In genomic region chr2:50863218-50863617, GRCh38 we compare ENCODE assay signal across 25 cellular contexts.
A peak's percentile ranks its signal among the peaks of the same experiment; 100 is the strongest.
DNase-seq lines count a peak whose midpoint lies in the region; ATAC-seq and TF ChIP-seq lines count a peak whose summit lies in the region.
"Had no signal": no experiment of that assay in that cellular context is flagged by ENCODE, and none has a peak within 500 bp of the region (broad histone marks: within the 10 kb centered on the region; RNA-seq: fewer than 3 reads in every experiment).

No MANE protein-coding gene starts in this region.

- H3K36me3 ChIP-seq in right atrium auricular region: no peaks in the 10 kb centered on the region
- H3K36me3 ChIP-seq: MG63, upper lobe of left lung had no signal

- no peak overlapping the region for H3K27ac ChIP-seq in right atrium auricular region
- H3K27ac ChIP-seq: 22Rv1, GM23248, SK-N-MC, skin epidermis, upper lobe of left lung had no signal

- H3K9me3 Mint-ChIP-seq in natural killer cell: peaks cover 3 to 12% of the 10 kb centered on the region in 2 donors

- H3K36me3 Mint-ChIP-seq in natural killer cell: no peaks in the 10 kb centered on the region
- H3K36me3 Mint-ChIP-seq: CD4-positive, CD25-positive, alpha-beta regulatory T cell had no signal

- H3K27me3 ChIP-seq in right atrium auricular region: no peaks in the 10 kb centered on the region
- H3K27me3 ChIP-seq: MG63, upper lobe of left lung had no signal

- no peaks in the 10 kb centered on the region for H3K4me1 ChIP-seq in right atrium auricular region
- H3K4me1 ChIP-seq: upper lobe of left lung had no signal

- no peak overlapping the region for H3K27ac Mint-ChIP-seq in natural killer cell
- H3K27ac Mint-ChIP-seq: activated CD4-positive, alpha-beta T cell treated with anti-CD3 and anti-CD28 coated beads for 36 hours; CD4-positive, CD25-positive, alpha-beta regulatory T cell; T-helper 17 cell had no signal

- no peak overlapping the region for H3K4me3 Mint-ChIP-seq in natural killer cell
- H3K4me3 Mint-ChIP-seq: activated CD4-positive, alpha-beta T cell treated with anti-CD3 and anti-CD28 coated beads for 36 hours; CD4-positive, CD25-positive, alpha-beta regulatory T cell; T-helper 17 cell had no signal

- intact Hi-C loops in natural killer cell (cut with micrococcal nuclease): no loop called here

- ATAC-seq in natural killer cell: no peak
- ATAC-seq: activated CD4-positive, alpha-beta T cell treated with anti-CD3 and anti-CD28 coated beads for 36 hours; left lobe of liver; T-helper 17 cell had no signal

- TF ChIP-seq CTCF in right atrium auricular region (IDR thresholded peaks at IDR 0.05) (no peak), natural killer cell (IDR thresholded peaks at IDR 0.05) (no peak)

- DNase-seq in DMS 273 (lab: John Stamatoyannopoulos, UW; ENCODE audit: unreplicated experiment): peak; percentile 35
- DNase-seq in DMS 273 treated with DMSO at 0.1 percent for 48 hours (lab: John Stamatoyannopoulos, UW): no peak
- DNase-seq in DMS53 (lab: John Stamatoyannopoulos, UW): peak; percentile 77
- DNase-seq in NCI-H146 treated with DMSO at 0.1 percent for 48 hours (lab: John Stamatoyannopoulos, UW; ENCODE audit: unreplicated experiment): peak; percentile 16
- DNase-seq in NCI-H69 (lab: John Stamatoyannopoulos, UW): peak; percentile 85
- DNase-seq in right atrium auricular region (ENCODE audit: low spot score): no peak
- DNase-seq in AML-193 (lab: John Stamatoyannopoulos, UW): no peak
- DNase-seq in natural killer cell: no peak
- DNase-seq: activated CD4-positive, alpha-beta T cell treated with anti-CD3 and anti-CD28 coated beads for 36 hours; activated CD8-positive, alpha-beta memory T cell treated with anti-CD3 and anti-CD28 coated beads for 24 hours; activated naive CD4-positive, alpha-beta T cell; activated T-cell treated with anti-CD3 and anti-CD28 coated beads, Interleukin-2, amount 50 U/mL, for 48 hours; CD4-positive, CD25-positive, alpha-beta regulatory T cell; effector CD4-positive, alpha-beta T cell; erythroblast; GM23248; KBM-7; MG63; stimulated activated CD4-positive, alpha-beta T cell treated with anti-CD3 and anti-CD28 coated beads, Interleukin-1b, Interleukin-23, amount 100 ng/mL, for 48 hours; T-helper 17 cell; upper lobe of left lung had no signal

- H3K9me3 ChIP-seq in right atrium auricular region: no peaks in the 10 kb centered on the region
- H3K9me3 ChIP-seq: MG63, upper lobe of left lung had no signal

- no peaks in the 10 kb centered on the region for H3K27me3 Mint-ChIP-seq in natural killer cell (ENCODE audit: low read depth in 2 of 2)
- H3K27me3 Mint-ChIP-seq: activated CD4-positive, alpha-beta T cell treated with anti-CD3 and anti-CD28 coated beads for 36 hours; CD4-positive, CD25-positive, alpha-beta regulatory T cell; T-helper 17 cell had no signal

- H3K4me1 Mint-ChIP-seq in natural killer cell: no peaks in the 10 kb centered on the region
- H3K4me1 Mint-ChIP-seq: activated CD4-positive, alpha-beta T cell treated with anti-CD3 and anti-CD28 coated beads for 36 hours; CD4-positive, CD25-positive, alpha-beta regulatory T cell; T-helper 17 cell had no signal

- no peak overlapping the region for H3K4me3 ChIP-seq in right atrium auricular region
- H3K4me3 ChIP-seq: GM23248, MG63, SK-N-MC, skin epidermis, upper lobe of left lung had no signal

Comparison
In these comparisons a context has a peak if more than half of its experiments do, and no peak if none do; other contexts are left out.
1. DNase-seq: peak in DMS 273 (single experiment), DMS53 (single experiment), NCI-H146 treated with DMSO at 0.1 percent for 48 hours (single experiment) and NCI-H69 (single experiment); none in DMS 273 treated with DMSO at 0.1 percent for 48 hours (single experiment), right atrium auricular region (single experiment), AML-193 (0 of 2) and natural killer cell (single experiment).